25 cellular contexts compared by ENCODE assay signal in the genomic region with DNA sequence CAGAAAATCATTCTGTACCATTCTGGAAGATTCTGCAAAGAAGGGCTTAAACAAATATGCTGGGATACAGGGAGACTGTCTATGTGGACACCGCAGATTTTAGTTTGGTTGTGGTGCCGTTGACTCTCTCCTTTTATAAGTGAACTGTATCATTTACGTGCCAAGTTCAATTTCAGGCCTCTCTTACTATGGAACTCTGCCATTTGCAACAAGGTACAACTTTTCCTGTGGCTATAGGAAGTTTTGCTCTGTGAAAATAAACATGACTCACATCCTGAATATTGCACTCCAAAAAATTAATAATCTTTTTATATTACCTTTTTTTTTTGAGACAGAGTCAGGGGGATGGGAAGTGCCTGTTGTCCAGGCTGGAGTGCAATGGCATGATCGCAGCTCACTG.
"Had no signal": no experiment of that assay in that cellular context is flagged by ENCODE, and none has a peak within 500 bp of the region (broad histone marks: within the 10 kb centered on the region; RNA-seq: fewer than 3 reads in every experiment).

No MANE protein-coding gene starts in this region.

- H3K4me3 ChIP-seq: dorsolateral prefrontal cortex, left lung, lung, neural progenitor cell, ovary, psoas muscle, right atrium auricular region, tibial artery had no signal

- H3K27me3 ChIP-seq: foreskin keratinocyte, left lung, neural progenitor cell, ovary, right atrium auricular region, tibial artery had no signal

- H3K4me2 ChIP-seq: neural progenitor cell had no signal

- FAIRE-seq: astrocyte had no signal

- H3K4me1 ChIP-seq: left lung, neural progenitor cell, psoas muscle, right atrium auricular region had no signal

- H3K9ac ChIP-seq: neural progenitor cell had no signal

- H3K4me3 Mint-ChIP-seq: activated B cell treated with CpG ODN at 0.5 μM for 24 hours; activated CD4-positive, alpha-beta T cell treated with anti-CD3 and anti-CD28 coated beads for 36 hours; activated naive CD8-positive, alpha-beta T cell; activated T-cell treated with anti-CD3 and anti-CD28 coated beads, Interleukin-2, amount 50 U/mL, for 4 hours; endodermal cell; mesothelial cell of epicardium; naive thymus-derived CD8-positive, alpha-beta T cell; neural progenitor cell; stimulated activated effector memory CD8-positive, alpha-beta T cell treated with anti-CD3 and anti-CD28 coated beads, Interleukin-12 subunit alpha, Interleukin-12 subunit beta, amount 100 ng/mL, for 72 hours; stimulated activated naive CD8-positive, alpha-beta T cell treated with anti-CD3 and anti-CD28 coated beads, Interleukin-15, amount 100 ng/mL, for 72 hours had no signal

- H3K36me3 Mint-ChIP-seq: mesothelial cell of epicardium; naive thymus-derived CD8-positive, alpha-beta T cell; neural progenitor cell; stimulated activated effector memory CD8-positive, alpha-beta T cell treated with anti-CD3 and anti-CD28 coated beads, Interleukin-12 subunit alpha, Interleukin-12 subunit beta, amount 100 ng/mL, for 72 hours had no signal

- DNase-seq: activated B cell treated with CpG ODN at 0.5 μM for 24 hours; activated CD4-positive, alpha-beta T cell treated with anti-CD3 and anti-CD28 coated beads for 36 hours; activated CD4-positive, alpha-beta T cell treated with anti-CD3 and anti-CD28 coated beads, Interleukin-2, amount 50 U/mL, for 4 hours; activated CD8-positive, alpha-beta memory T cell treated with anti-CD3 and anti-CD28 coated beads, Interleukin-2, amount 50 U/mL, for 48 hours; activated naive CD4-positive, alpha-beta T cell; activated T-cell treated with anti-CD3 and anti-CD28 coated beads, Interleukin-2, amount 50 U/mL, for 4 hours; dorsolateral prefrontal cortex; endodermal cell; left lung; naive thymus-derived CD8-positive, alpha-beta T cell; ovary; psoas muscle; stimulated activated CD4-positive, alpha-beta T cell treated with anti-CD3 and anti-CD28 coated beads, Interleukin-2, amount 100 ng/mL, for 24 hours; stimulated activated naive CD8-positive, alpha-beta T cell treated with anti-CD3 and anti-CD28 coated beads, Interleukin-15, amount 100 ng/mL, for 72 hours; T1000; tibial artery had no signal

- H3K4me1 Mint-ChIP-seq: activated B cell treated with CpG ODN at 0.5 μM for 24 hours; activated CD4-positive, alpha-beta T cell treated with anti-CD3 and anti-CD28 coated beads for 36 hours; mesothelial cell of epicardium; naive thymus-derived CD8-positive, alpha-beta T cell; stimulated activated effector memory CD8-positive, alpha-beta T cell treated with anti-CD3 and anti-CD28 coated beads, Interleukin-12 subunit alpha, Interleukin-12 subunit beta, amount 100 ng/mL, for 72 hours; stimulated activated naive CD8-positive, alpha-beta T cell treated with anti-CD3 and anti-CD28 coated beads, Interleukin-15, amount 100 ng/mL, for 72 hours had no signal

- H3K9me3 Mint-ChIP-seq: activated B cell treated with CpG ODN at 0.5 μM for 24 hours; activated T-cell treated with anti-CD3 and anti-CD28 coated beads, Interleukin-2, amount 50 U/mL, for 4 hours; activated T-helper 2 cell treated with anti-CD3 and anti-CD28 coated beads, Interferon-gamma antibody, Interleukin-2, Interleukin-4, amounts not matched to agents 10 μg/mL and 5 μg/mL and 100 μg/mL, durations not matched to agents 14 hours and 24 hours and 36 hours; endodermal cell; mesothelial cell of epicardium; naive thymus-derived CD8-positive, alpha-beta T cell; neural progenitor cell; stimulated activated effector memory CD8-positive, alpha-beta T cell treated with anti-CD3 and anti-CD28 coated beads, Interleukin-12 subunit alpha, Interleukin-12 subunit beta, amount 100 ng/mL, for 72 hours; stimulated activated naive CD8-positive, alpha-beta T cell treated with anti-CD3 and anti-CD28 coated beads, Interleukin-15, amount 100 ng/mL, for 72 hours had no signal

- H3K36me3 ChIP-seq: left lung, neural progenitor cell, ovary, right atrium auricular region, tibial artery had no signal

- H3K27ac ChIP-seq: dorsolateral prefrontal cortex, foreskin keratinocyte, left lung, neural progenitor cell, ovary, psoas muscle, right atrium auricular region, tibial artery had no signal

- H3K9me3 ChIP-seq: left lung, ovary, psoas muscle, right atrium auricular region, tibial artery had no signal

- H2AFZ ChIP-seq: neural progenitor cell had no signal

- ATAC-seq: activated CD4-positive, alpha-beta T cell treated with anti-CD3 and anti-CD28 coated beads for 36 hours; activated T-cell treated with anti-CD3 and anti-CD28 coated beads, Interleukin-2, amount 50 U/mL, for 4 hours; foreskin keratinocyte; left lung; naive thymus-derived CD8-positive, alpha-beta T cell; psoas muscle; stimulated activated effector memory CD8-positive, alpha-beta T cell treated with anti-CD3 and anti-CD28 coated beads, Interleukin-12 subunit alpha, Interleukin-12 subunit beta, amount 100 ng/mL, for 72 hours; stimulated activated naive CD8-positive, alpha-beta T cell treated with anti-CD3 and anti-CD28 coated beads, Interleukin-15, amount 100 ng/mL, for 72 hours had no signal

- H3K27ac Mint-ChIP-seq: activated B cell treated with CpG ODN at 0.5 μM for 24 hours; activated CD4-positive, alpha-beta T cell treated with anti-CD3 and anti-CD28 coated beads for 36 hours; activated naive CD8-positive, alpha-beta T cell; activated T-helper 2 cell treated with anti-CD3 and anti-CD28 coated beads, Interferon-gamma antibody, Interleukin-2, Interleukin-4, amounts not matched to agents 10 μg/mL and 5 μg/mL and 100 μg/mL, durations not matched to agents 14 hours and 24 hours and 36 hours; endodermal cell; mesothelial cell of epicardium; naive thymus-derived CD8-positive, alpha-beta T cell; neural progenitor cell; stimulated activated effector memory CD8-positive, alpha-beta T cell treated with anti-CD3 and anti-CD28 coated beads, Interleukin-12 subunit alpha, Interleukin-12 subunit beta, amount 100 ng/mL, for 72 hours; stimulated activated naive CD8-positive, alpha-beta T cell treated with anti-CD3 and anti-CD28 coated beads, Interleukin-15, amount 100 ng/mL, for 72 hours had no signal
